Comparison of ENCODE assay signal across 13 cellular contexts in genomic region chr9:99030082-99030481, GRCh38.
A peak's percentile ranks its signal among the peaks of the same experiment; 100 is the strongest.
DNase-seq lines count a peak whose midpoint lies in the region; ATAC-seq and TF ChIP-seq lines count a peak whose summit lies in the region.
"Had no signal": no experiment of that assay in that cellular context is flagged by ENCODE, and none has a peak within 500 bp of the region (broad histone marks: within the 10 kb centered on the region; RNA-seq: fewer than 3 reads in every experiment).

No MANE protein-coding gene starts in this region.

- no peak overlapping the region for H3K4me3 ChIP-seq in RWPE2 (ENCODE audit: severe bottlenecking)
- H3K4me3 ChIP-seq in gastrocnemius medialis: no peak overlapping the region
- H3K4me3 ChIP-seq: pancreas, vagina had no signal

- no peak for TF ChIP-seq CTCF in RWPE2 (IDR thresholded peaks at IDR 0.05; ENCODE audit: poor library complexity, severe bottlenecking)
- no peak for TF ChIP-seq CTCF in gastrocnemius medialis (IDR thresholded peaks at IDR 0.05 in 4 of 5, conservative IDR thresholded peaks at IDR 0.05 in 1 of 5)

- DNase-seq in GM04504 (ENCODE audit: low read depth) (peak; percentile 88), RWPE2 (ENCODE audit: low spot score) (no peak), fibroblast of peridontal ligament (ENCODE audit: extremely low read depth) (peak; percentile 99), gastrocnemius medialis (no peak), posterior cingulate gyrus (no peak), NCI-H1105 (lab: John Stamatoyannopoulos, UW) (no peak), NCI-H2107 treated with DMSO at 0.1 percent for 48 hours (lab: John Stamatoyannopoulos, UW; ENCODE audit: unreplicated experiment) (no peak)
- no peak for DNase-seq in effector CD4-positive, alpha-beta T cell
- DNase-seq: DMS153, NCI-H1694 treated with DMSO at 0.1 percent for 48 hours, pancreas had no signal

- intact Hi-C loops in gastrocnemius medialis (cut with DNase I; ENCODE audit: low total_unique reads) (no loop called here), posterior cingulate gyrus (cut with DNase I) (no loop called here)

- H3K36me3 ChIP-seq in RWPE2 (ENCODE audit: low read depth) (no peaks in the 10 kb centered on the region), gastrocnemius medialis (no peaks in the 10 kb centered on the region)
- H3K36me3 ChIP-seq: pancreas had no signal

- no peaks in the 10 kb centered on the region for H3K27me3 ChIP-seq in RWPE2 (ENCODE audit: insufficient read depth, poor library complexity, severe bottlenecking)
- H3K27me3 ChIP-seq in gastrocnemius medialis: no peaks in the 10 kb centered on the region
- H3K27me3 ChIP-seq: pancreas, vagina had no signal

- H3K27ac ChIP-seq in RWPE2 (ENCODE audit: poor library complexity, severe bottlenecking) (peak overlapping the region; percentile 26), gastrocnemius medialis (peak overlapping the region in 1 of 4 donors; percentile 27)
- H3K27ac ChIP-seq: pancreas, vagina had no signal

- ATAC-seq in RWPE2 (ENCODE audit: low read depth) (peak; percentile 72), gastrocnemius medialis (peak; percentile 66 to 81)
- ATAC-seq: activated T-helper 17 cell treated with anti-CD3 and anti-CD28 coated beads, Interleukin-2, amount 50 U/mL, for 72 hours had no signal

- H3K4me1 ChIP-seq in RWPE2 (ENCODE audit: insufficient read depth, poor library complexity, severe bottlenecking): peaks cover 7% of the 10 kb centered on the region
- H3K4me1 ChIP-seq in gastrocnemius medialis: no peaks in the 10 kb centered on the region
- H3K4me1 ChIP-seq: pancreas, vagina had no signal

- H3K9me3 ChIP-seq in RWPE2 (ENCODE audit: severe bottlenecking) (no peaks in the 10 kb centered on the region), gastrocnemius medialis (no peaks in the 10 kb centered on the region)
- H3K9me3 ChIP-seq: pancreas, vagina had no signal

- no peak for TF ChIP-seq POLR2A in gastrocnemius medialis (IDR thresholded peaks at IDR 0.05)

- in situ Hi-C loops in gastrocnemius medialis (cut with MboI; ENCODE audit: low sequenced_read_pairs in 4 of 4): no loop called here

Comparison
In these comparisons a context has a peak if more than half of its experiments do, and no peak if none do; other contexts are left out.
1. DNase-seq: peak in GM04504 (single experiment) and fibroblast of peridontal ligament (single experiment); none in RWPE2 (single experiment), gastrocnemius medialis (0 of 2), posterior cingulate gyrus (0 of 10), effector CD4-positive, alpha-beta T cell (single experiment), NCI-H1105 (single experiment) and NCI-H2107 treated with DMSO at 0.1 percent for 48 hours (single experiment).